14 cellular contexts compared by ENCODE assay signal in genomic region chr6:36605560-36606391, GRCh38. TPM values are rescaled to one million over a fixed set of nuclear protein-coding genes. Genes with fewer than 3 reads are reported as not detected.
A peak's percentile ranks its signal among the peaks of the same experiment; 100 is the strongest.
DNase-seq lines count a peak whose midpoint lies in the region; ATAC-seq and TF ChIP-seq lines count a peak whose summit lies in the region.
"Had no signal": no experiment of that assay in that cellular context is flagged by ENCODE, and none has a peak within 500 bp of the region (broad histone marks: within the 10 kb centered on the region; RNA-seq: fewer than 3 reads in every experiment).

No MANE protein-coding gene starts in this region.

- peaks cover 72% of the 10 kb centered on the region for H3K36me3 ChIP-seq in ectodermal cell (ENCODE audit: control insufficient read depth, insufficient read depth, low read length)
- peaks cover 88% of the 10 kb centered on the region for H3K36me3 ChIP-seq in osteoblast (ENCODE audit: insufficient read depth, low read length)

- no peak overlapping the region for H3K4me2 ChIP-seq in osteoblast (ENCODE audit: insufficient read depth, low read length)
- H3K4me2 ChIP-seq: KMS-11 had no signal

- H3K27me3 ChIP-seq in ectodermal cell (ENCODE audit: control insufficient read depth, insufficient read depth, low read length, poor library complexity, severe bottlenecking) (no peaks in the 10 kb centered on the region), osteoblast (ENCODE audit: insufficient read depth, low read length) (no peaks in the 10 kb centered on the region)

- peaks cover 12% of the 10 kb centered on the region for H3K4me1 Mint-ChIP-seq in Calu3 (ENCODE audit: low read depth, unreplicated experiment)

- no peaks in the 10 kb centered on the region for H3K9me3 ChIP-seq in ectodermal cell (ENCODE audit: control insufficient read depth, low read length)
- H3K9me3 ChIP-seq in osteoblast (ENCODE audit: low read depth, low read length), result no peaks in the 10 kb centered on the region

- H3K36me3 Mint-ChIP-seq in Calu3 (ENCODE audit: insufficient read depth, unreplicated experiment), result peaks cover 99% of the 10 kb centered on the region

- no peak for TF ChIP-seq CTCF in Calu3 (IDR thresholded peaks at IDR 0.05; ENCODE audit: unreplicated experiment)
- peak; percentile 37 for TF ChIP-seq CTCF in osteoblast (IDR thresholded peaks at IDR 0.05; ENCODE audit: extremely low read depth, low read depth, low read length)

- WGBS in ectodermal cell, 2 experiments, result 91 to 95% methylated on average over 7 of the region's 7 CpGs

- H2AFZ ChIP-seq in osteoblast (ENCODE audit: low read length), result no peak overlapping the region

- H3K27ac Mint-ChIP-seq in Calu3 (ENCODE audit: unreplicated experiment), result peak overlapping the region; percentile 33

- H3K79me2 ChIP-seq in osteoblast (ENCODE audit: insufficient read depth, low read length), result peaks cover 56% of the 10 kb centered on the region

- intact Hi-C loops in Calu3 (cut with micrococcal nuclease; ENCODE audit: unreplicated experiment), result no loop called here

- no peaks in the 10 kb centered on the region for H3K27me3 Mint-ChIP-seq in Calu3 (ENCODE audit: unreplicated experiment)

- DNase-seq in Calu3 (no peak), osteoblast (ENCODE audit: insufficient read length, low spot score, missing footprints) (peak; percentile 23), T-helper 1 cell (no peak), KG1 (lab: John Stamatoyannopoulos, UW) (no peak), retina (no peak)
- DNase-seq: activated CD4-positive, alpha-beta T cell treated with anti-CD3 and anti-CD28 coated beads for 4 hours; H7; NK-92 treated with Interleukin-12 subunit alpha and Interleukin-12 subunit beta, amount 100 ng/mL, for 24 hours had no signal

- no peaks in the 10 kb centered on the region for H3K9me3 Mint-ChIP-seq in Calu3 (ENCODE audit: low read depth, unreplicated experiment)

- no peak for ATAC-seq in GM19351 (IDR thresholded peaks at IDR 0.05; ENCODE audit: unreplicated experiment)
- ATAC-seq: left ventricle myocardium superior had no signal

- H4K20me1 ChIP-seq in osteoblast (ENCODE audit: insufficient read depth, low read length), result peaks cover 85% of the 10 kb centered on the region

- H3K4me3 Mint-ChIP-seq in Calu3 (ENCODE audit: low read depth, unreplicated experiment), result no peak overlapping the region

- H3K4me1 ChIP-seq in ectodermal cell (ENCODE audit: control insufficient read depth, insufficient read depth, low read length), result no peaks in the 10 kb centered on the region
- H3K4me1 ChIP-seq in osteoblast (ENCODE audit: insufficient read depth, low read length), result peaks cover 47% of the 10 kb centered on the region

- H3K4me3 ChIP-seq in ectodermal cell (ENCODE audit: insufficient read depth, low read depth, low read length) (no peak overlapping the region), osteoblast (ENCODE audit: insufficient read depth, low read length) (no peak overlapping the region)
- H3K4me3 ChIP-seq: skin epidermis had no signal

- H3K27ac ChIP-seq in ectodermal cell (ENCODE audit: insufficient read depth, low read depth, low read length, poor library complexity, severe bottlenecking) (peak overlapping the region; percentile 16), osteoblast (ENCODE audit: low read depth, low read length) (peak overlapping the region; percentile 55)
- H3K27ac ChIP-seq: KMS-11 had no signal

- BruUV-seq in Calu3 (replicated peaks; lab: Mats Ljungman, UMichigan), result no TSS peak

- CTCF ChIA-PET in Calu3 (lab: Charles Lee), result interaction anchor here (0.7 kb wide), 1 partner anchor 268 kb away, joined by 3 read pairs; no protein-coding TSS in a partner anchor

TF ChIP-seq in PFSK-1, 5 proteins besides CTCF, POLR2A, EP300 and RAD21:
- TF ChIP-seq REST (IDR thresholded peaks at IDR 0.05; ENCODE audit: insufficient read depth in 1 of 2, low read depth in 2 of 2, low read length in 2 of 2) (no peak), POLR2AphosphoS5 (IDR thresholded peaks at IDR 0.05; ENCODE audit: low read depth, low read length) (peak; percentile 57), SIN3A (IDR thresholded peaks at IDR 0.05; ENCODE audit: borderline replicate concordance, insufficient read depth, low read length) (no peak), TAF1 (IDR thresholded peaks at IDR 0.05; ENCODE audit: borderline replicate concordance, insufficient read depth, low read length) (no peak)

RNA-seq across cellular contexts. Expression of gene SRSF3, which starts 11.6 kb away (rescaled TPM):
- total RNA-seq in Calu3 (2022) (347 and 370 TPM in 2 replicates), osteoblast (236 and 289 TPM in 2 replicates)
- 235 TPM for polyA plus RNA-seq in PFSK-1 (2012; ENCODE audit: insufficient read length, low read depth)
- 676 TPM for polyA plus RNA-seq in ectodermal cell (2013, experiment 1 of 4)
- 838 TPM for polyA plus RNA-seq in ectodermal cell (2013, experiment 2 of 4)
- polyA plus RNA-seq in ectodermal cell (2013, experiment 3 of 4), result 490 TPM
- 539 TPM for polyA plus RNA-seq in ectodermal cell (2013, experiment 4 of 4)

RNA-seq across cellular contexts. Expression of gene STK38, which starts 58.5 kb away (rescaled TPM):
- 63.0 and 70.3 TPM in 2 replicates for total RNA-seq in Calu3 (2022)
- 15.7 TPM for polyA plus RNA-seq in PFSK-1 (2012; ENCODE audit: insufficient read length, low read depth)
- polyA plus RNA-seq in ectodermal cell (2013, experiment 1 of 4), result 35.2 TPM
- polyA plus RNA-seq in ectodermal cell (2013, experiment 2 of 4), result 35.0 TPM
- polyA plus RNA-seq in ectodermal cell (2013, experiment 3 of 4), result 25.0 TPM
- polyA plus RNA-seq in ectodermal cell (2013, experiment 4 of 4), result 29.4 TPM
- 41.5 and 48.1 TPM in 2 replicates for total RNA-seq in osteoblast
